ENCODE assay signal across 8 cellular contexts in genomic region chr7:74306737-74307469, GRCh38. TPM values are rescaled to one million over a fixed set of nuclear protein-coding genes. Genes with fewer than 3 reads are reported as not detected.
DNase-seq lines count a peak whose midpoint lies in the region; ATAC-seq, FAIRE-seq and TF ChIP-seq lines count a peak whose summit lies in the region.

No MANE protein-coding gene starts in this region.

- peak overlapping the region; percentile 67 for H3K27ac Mint-ChIP-seq in stimulated activated memory B cell treated with anti-CD40 and anti-IgM and Interleukin-4, amounts not matched to agents 10 μg/mL and 1 μg/mL and 100 μg/mL, for 72 hours

- no peak for TF ChIP-seq RAD21 in A549 (conservative IDR thresholded peaks at IDR 0.05 in 1 of 2, IDR thresholded peaks at IDR 0.05 in 1 of 2)

- CTCF ChIA-PET in A549 (lab: Yijun Ruan, JAX), result interaction anchor here (0.6 to 2.3 kb wide), 7 partner anchors 8 to 95 kb away, joined by 3 to 10 read pairs (median 4); no protein-coding TSS in a partner anchor

- TF ChIP-seq EP300 in A549 (IDR thresholded peaks at IDR 0.05), result no peak

- peaks cover 11% of the 10 kb centered on the region for H3K36me3 Mint-ChIP-seq in stimulated activated memory B cell treated with anti-CD40 and anti-IgM and Interleukin-4, amounts not matched to agents 10 μg/mL and 1 μg/mL and 100 μg/mL, for 72 hours

- H3K4me1 ChIP-seq in A549 (peaks cover 27% of the 10 kb centered on the region), adipocyte (ENCODE audit: control insufficient read depth, insufficient read depth, low read length) (peaks cover 11% of the 10 kb centered on the region)

- H3K9me3 ChIP-seq in A549 (no peaks in the 10 kb centered on the region), adipocyte (ENCODE audit: control insufficient read depth, low read length) (no peaks in the 10 kb centered on the region)

- peak overlapping the region; percentile 40 for H3K4me2 ChIP-seq in A549

- peak overlapping the region; percentile 34 to 77; a peak in 4 of 6 replicates for H3K27ac ChIP-seq in A549

- H3K36me3 ChIP-seq in adipocyte (ENCODE audit: control insufficient read depth, insufficient read depth, low read length, severe bottlenecking), result no peaks in the 10 kb centered on the region

- H3K9me3 Mint-ChIP-seq in stimulated activated memory B cell treated with anti-CD40 and anti-IgM and Interleukin-4, amounts not matched to agents 10 μg/mL and 1 μg/mL and 100 μg/mL, for 72 hours, result no peaks in the 10 kb centered on the region

- peak overlapping the region; percentile 56 for H3K4me3 Mint-ChIP-seq in stimulated activated memory B cell treated with anti-CD40 and anti-IgM and Interleukin-4, amounts not matched to agents 10 μg/mL and 1 μg/mL and 100 μg/mL, for 72 hours

- TF ChIP-seq CTCF in A549 (IDR thresholded peaks at IDR 0.05) (no peak), GM20000 (IDR thresholded peaks at IDR 0.05; ENCODE audit: extremely low read depth, missing control alignments) (no peak)

- H3K27me3 Mint-ChIP-seq in stimulated activated memory B cell treated with anti-CD40 and anti-IgM and Interleukin-4, amounts not matched to agents 10 μg/mL and 1 μg/mL and 100 μg/mL, for 72 hours, result no peaks in the 10 kb centered on the region

- 48% methylated on average over 19 of the region's 20 CpGs for WGBS in A549 (ENCODE audit: missing lambda C conversion rate)

- TF ChIP-seq POLR2A in A549 (IDR thresholded peaks at IDR 0.05; ENCODE audit: low read length), result no peak

- no peak overlapping the region for H3K9ac ChIP-seq in adipocyte (ENCODE audit: low read length)

- FAIRE-seq in A549 (lab: Jason Lieb, UNC), result no peak

- no peak for DNase-seq in A549 (ENCODE audit: low read depth in 1 of 2, low spot score in 1 of 2)
- DNase-seq in GM20000 (ENCODE audit: low spot score), result peak; percentile 55
- DNase-seq in adipocyte (ENCODE audit: low read depth), result peak; percentile 59
- peak; percentile 64 to 67 for DNase-seq in hippocampal formation (lab: John Stamatoyannopoulos, UW)
- DNase-seq in NCI-H2029 (lab: John Stamatoyannopoulos, UW), result no peak

- H3K4me3 ChIP-seq in A549, result no peak overlapping the region
- H3K4me3 ChIP-seq in adipocyte (ENCODE audit: low read length), result peak overlapping the region; percentile 55

- ATAC-seq in A549 (peak; percentile 60 to 71), GM21423 (IDR thresholded peaks at IDR 0.05; ENCODE audit: unreplicated experiment) (no peak), HG03139 (IDR thresholded peaks at IDR 0.05; ENCODE audit: unreplicated experiment) (no peak)
- ATAC-seq in stimulated activated memory B cell treated with anti-CD40 and anti-IgM and Interleukin-4, amounts not matched to agents 10 μg/mL and 1 μg/mL and 100 μg/mL, for 72 hours, result peak; percentile 45

- POLR2A ChIA-PET in A549 (lab: Yijun Ruan, JAX), result no interaction called here

- H3K27me3 ChIP-seq in adipocyte (replicated peaks; ENCODE audit: control insufficient read depth, insufficient read depth, low read length), result no peaks in the 10 kb centered on the region

- H3K4me1 Mint-ChIP-seq in stimulated activated memory B cell treated with anti-CD40 and anti-IgM and Interleukin-4, amounts not matched to agents 10 μg/mL and 1 μg/mL and 100 μg/mL, for 72 hours, result peaks cover 40% of the 10 kb centered on the region

TF ChIP-seq in A549, 52 proteins besides CTCF, POLR2A, EP300 and RAD21:
- no peak for TF ChIP-seq ZC3H11A (IDR thresholded peaks at IDR 0.05)
- no peak for TF ChIP-seq ATOH8 (CRISPR knock-in tag; IDR thresholded peaks at IDR 0.05; ENCODE audit: low read depth)
- no peak for TF ChIP-seq EHMT2 (IDR thresholded peaks at IDR 0.05; ENCODE audit: low read depth)
- no peak for TF ChIP-seq E2F6 (IDR thresholded peaks at IDR 0.05; ENCODE audit: borderline replicate concordance, low read depth)
- TF ChIP-seq PHF8 (IDR thresholded peaks at IDR 0.05; ENCODE audit: borderline replicate concordance, low read depth), result no peak
- no peak for TF ChIP-seq CHD2 (IDR thresholded peaks at IDR 0.05; ENCODE audit: low read length, partially characterized antibody)
- no peak for TF ChIP-seq ZFP36 (IDR thresholded peaks at IDR 0.05; ENCODE audit: borderline replicate concordance, partially characterized antibody)
- TF ChIP-seq FOSL2 (IDR thresholded peaks at IDR 0.05), result no peak
- TF ChIP-seq FOSL2 (CRISPR knock-in tag; IDR thresholded peaks at IDR 0.05), result no peak
- TF ChIP-seq NR3C1 (IDR thresholded peaks at IDR 0.05), result no peak
- TF ChIP-seq TFCP2L1 (CRISPR knock-in tag; IDR thresholded peaks at IDR 0.05), result no peak
- TF ChIP-seq SREBF2 (IDR thresholded peaks at IDR 0.05), result no peak
- no peak for TF ChIP-seq ESRRA (IDR thresholded peaks at IDR 0.05; ENCODE audit: borderline replicate concordance, low read length)
- no peak for TF ChIP-seq NFE2L2 (conservative IDR thresholded peaks at IDR 0.05; ENCODE audit: low read length)
- no peak for TF ChIP-seq ZNF302 (CRISPR knock-in tag; IDR thresholded peaks at IDR 0.05)
- no peak for TF ChIP-seq FOXS1 (CRISPR knock-in tag; IDR thresholded peaks at IDR 0.05)
- no peak for TF ChIP-seq HOXA7 (CRISPR knock-in tag; IDR thresholded peaks at IDR 0.05)
- no peak for TF ChIP-seq NPAS2 (CRISPR knock-in tag; IDR thresholded peaks at IDR 0.05; ENCODE audit: borderline replicate concordance)
- TF ChIP-seq POLR2AphosphoS2 (conservative IDR thresholded peaks at IDR 0.05; ENCODE audit: low read length), result no peak
- no peak for TF ChIP-seq MAZ (IDR thresholded peaks at IDR 0.05; ENCODE audit: borderline replicate concordance, low read depth, low read length)

RNA-seq across cellular contexts. Expression of gene CLIP2, which starts 17.7 kb away (rescaled TPM):
- 3.7 and 5.7 TPM in 2 replicates for polyA plus RNA-seq in A549 (2011; rRNA removed)
- polyA plus RNA-seq in A549 (2012; cell fraction: cytosol; rRNA removed), result 3.7 and 4.6 TPM in 2 replicates
- polyA plus RNA-seq in A549 (2012; cell fraction: nucleus; rRNA removed), result 9.0 and 9.1 TPM in 2 replicates
- polyA plus RNA-seq in A549 (2017; fragmentation: RNase III; extraction: RNeasy Plus Mini Kit Qiagen cat#74134 plus additional on column Dnase treatment), result 9.2 to 17.0 TPM (median 15.5 TPM) in 3 replicates
- 8.1 and 11.3 TPM in 2 replicates for polyA minus RNA-seq in A549 (2011; rRNA and poly(A)+ RNA removed)

RNA-seq across cellular contexts. Expression of gene RFC2, which starts 52.7 kb away (rescaled TPM):
- polyA plus RNA-seq in A549 (2011; rRNA removed), result 44.6 and 46.6 TPM in 2 replicates
- polyA plus RNA-seq in A549 (2012; cell fraction: cytosol; rRNA removed), result 42.0 and 53.9 TPM in 2 replicates
- 18.2 and 37.6 TPM in 2 replicates for polyA plus RNA-seq in A549 (2012; cell fraction: nucleus; rRNA removed)
- 70.9 to 77.7 TPM (median 71.2 TPM) in 3 replicates for polyA plus RNA-seq in A549 (2017; fragmentation: RNase III; extraction: RNeasy Plus Mini Kit Qiagen cat#74134 plus additional on column Dnase treatment)
- 55.7 and 58.3 TPM in 2 replicates for polyA minus RNA-seq in A549 (2011; rRNA and poly(A)+ RNA removed)

Comparison
In these comparisons a context has a peak if more than half of its experiments do, and no peak if none do; other contexts are left out.
1. ATAC-seq: peak in A549 (2 of 2) and stimulated activated memory B cell treated with anti-CD40 and anti-IgM and Interleukin-4, amounts not matched to agents 10 μg/mL and 1 μg/mL and 100 μg/mL, for 72 hours (single experiment); none in GM21423 (single experiment) and HG03139 (single experiment).
2. DNase-seq: peak in GM20000 (single experiment), adipocyte (single experiment) and hippocampal formation (2 of 2); none in A549 (0 of 2) and NCI-H2029 (single experiment).